Comparison of ENCODE assay signal across 1 cellular context in the genomic region with DNA sequence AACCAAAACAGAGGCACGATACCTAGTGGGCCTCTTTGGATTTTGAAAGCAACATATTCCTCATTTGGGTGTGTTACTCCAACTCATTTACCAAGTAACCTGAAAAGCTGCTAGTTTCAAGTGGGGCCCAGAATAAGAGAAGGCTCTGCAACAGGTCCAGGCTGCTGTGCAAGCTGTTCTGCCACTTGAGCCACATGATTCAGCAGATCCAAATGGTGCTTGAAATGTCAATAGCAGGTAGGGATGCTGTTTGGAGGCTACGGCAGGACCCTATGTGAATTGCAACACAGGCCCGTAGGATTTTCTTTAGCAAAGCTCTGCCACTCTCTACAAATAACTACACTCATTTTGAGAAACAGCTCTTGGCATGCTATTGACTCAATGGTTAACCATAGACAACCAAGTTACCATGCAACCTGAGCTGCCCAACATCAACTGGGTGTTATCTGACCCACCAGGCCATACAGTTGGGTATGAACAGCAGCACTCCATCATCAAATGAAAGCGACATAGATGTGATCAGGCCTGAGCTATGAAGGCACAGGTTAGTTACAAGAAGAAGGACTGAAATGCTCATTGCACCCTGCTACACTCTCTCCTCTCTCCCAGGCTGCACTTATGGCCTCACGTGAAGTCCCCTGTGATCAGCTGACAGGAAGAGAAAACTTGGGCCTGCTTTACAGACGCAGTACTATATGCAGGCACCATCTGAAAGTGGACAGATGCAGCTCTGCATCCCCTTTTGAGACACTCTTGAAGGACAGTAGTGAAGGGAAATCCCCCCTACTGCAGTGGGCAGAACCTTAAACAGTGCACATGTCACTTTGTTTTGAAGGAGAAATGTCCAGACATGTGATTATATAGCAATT.
TF ChIP-seq lines count a peak whose summit lies in the region.

No MANE protein-coding gene starts in this region.

TF ChIP-seq in GM12878, 131 proteins besides CTCF, POLR2A, EP300 and RAD21:
- TF ChIP-seq BHLHE40 (IDR thresholded peaks at IDR 0.05; ENCODE audit: borderline replicate concordance in 1 of 2, low read depth in 2 of 2, low read length in 1 of 2) (peak in 1 of 2 experiments; percentile 56; a peak in 2 of 4 replicates), ATF7 (IDR thresholded peaks at IDR 0.05; ENCODE audit: low read depth) (no peak), GATAD2B (conservative IDR thresholded peaks at IDR 0.05; ENCODE audit: low read depth) (no peak), RAD51 (IDR thresholded peaks at IDR 0.05) (peak; percentile 68)
- TF ChIP-seq, protein P1, sequence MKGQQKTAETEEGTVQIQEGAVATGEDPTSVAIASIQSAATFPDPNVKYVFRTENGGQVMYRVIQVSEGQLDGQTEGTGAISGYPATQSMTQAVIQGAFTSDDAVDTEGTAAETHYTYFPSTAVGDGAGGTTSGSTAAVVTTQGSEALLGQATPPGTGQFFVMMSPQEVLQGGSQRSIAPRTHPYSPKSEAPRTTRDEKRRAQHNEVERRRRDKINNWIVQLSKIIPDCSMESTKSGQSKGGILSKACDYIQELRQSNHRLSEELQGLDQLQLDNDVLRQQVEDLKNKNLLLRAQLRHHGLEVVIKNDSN (IDR thresholded peaks at IDR 0.05; ENCODE audit: borderline replicate concordance, extremely low read length, insufficient read depth, low read depth, low read length): peak; percentile 17
- TF ChIP-seq, protein P2, sequence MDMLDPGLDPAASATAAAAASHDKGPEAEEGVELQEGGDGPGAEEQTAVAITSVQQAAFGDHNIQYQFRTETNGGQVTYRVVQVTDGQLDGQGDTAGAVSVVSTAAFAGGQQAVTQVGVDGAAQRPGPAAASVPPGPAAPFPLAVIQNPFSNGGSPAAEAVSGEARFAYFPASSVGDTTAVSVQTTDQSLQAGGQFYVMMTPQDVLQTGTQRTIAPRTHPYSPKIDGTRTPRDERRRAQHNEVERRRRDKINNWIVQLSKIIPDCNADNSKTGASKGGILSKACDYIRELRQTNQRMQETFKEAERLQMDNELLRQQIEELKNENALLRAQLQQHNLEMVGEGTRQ (IDR thresholded peaks at IDR 0.05; ENCODE audit: borderline replicate concordance, low read depth, low read length): peak; percentile 2; the same call in 1 of the 2 replicates
